ENCODE assay signal across 18 cellular contexts in genomic region chrX:2935364-2935748, GRCh38. TPM values are rescaled to one million over a fixed set of nuclear protein-coding genes. Genes with fewer than 3 reads are reported as not detected.
DNase-seq lines count a peak whose midpoint lies in the region; ATAC-seq, FAIRE-seq and TF ChIP-seq lines count a peak whose summit lies in the region.
"Had no signal": no experiment of that assay in that cellular context is flagged by ENCODE, and none has a peak within 500 bp of the region (broad histone marks: within the 10 kb centered on the region; RNA-seq: fewer than 3 reads in every experiment).

No MANE protein-coding gene starts in this region.

- DNase-seq in CD1c-positive myeloid dendritic cell (ENCODE audit: extremely low spot score) (peak; percentile 21), NB4 (ENCODE audit: low read depth) (peak; percentile 59), SKM-1 treated with dmso at 0.1 percent for 144 hours (lab: John Stamatoyannopoulos, UW; ENCODE audit: unreplicated experiment) (peak; percentile 89), left lobe of liver (ENCODE audit: low spot score) (no peak), D721Med (ENCODE audit: insufficient read length, low spot score) (no peak), COR-L47 (lab: John Stamatoyannopoulos, UW) (no peak)
- DNase-seq in activated T-helper 2 cell treated with anti-CD3 and anti-CD28 coated beads, Interferon-gamma antibody, Interleukin-2, Interleukin-4, amounts not matched to agents 10 μg/mL and 5 μg/mL and 100 μg/mL, durations not matched to agents 14 hours and 24 hours and 36 hours (ENCODE audit: low spot score): no peak
- DNase-seq in stimulated activated naive CD4-positive, alpha-beta T cell treated with Interleukin-2 at 50 U/mL for 16 hours (lab: John Stamatoyannopoulos, UW): no peak
- DNase-seq: DMS79 treated with DMSO at 0.1 percent for 48 hours, H7, NCI-H1417, NCI-H2029, NCI-H510A, PC-9 had no signal

- no peaks in the 10 kb centered on the region for H3K4me1 Mint-ChIP-seq in activated T-helper 2 cell treated with anti-CD3 and anti-CD28 coated beads, Interferon-gamma antibody, Interleukin-2, Interleukin-4, amounts not matched to agents 10 μg/mL and 5 μg/mL and 100 μg/mL, durations not matched to agents 14 hours and 24 hours and 36 hours (ENCODE audit: low read depth)
- H3K4me1 Mint-ChIP-seq: IgD-negative memory B cell had no signal

- ATAC-seq in left lobe of liver: peak; percentile 52

- intact Hi-C loops in activated T-helper 2 cell treated with anti-CD3 and anti-CD28 coated beads, Interferon-gamma antibody, Interleukin-2, Interleukin-4, amounts not matched to agents 10 μg/mL and 5 μg/mL and 100 μg/mL, durations not matched to agents 14 hours and 24 hours and 36 hours (cut with micrococcal nuclease): no loop called here

- H3K9me3 Mint-ChIP-seq in activated T-helper 2 cell treated with anti-CD3 and anti-CD28 coated beads, Interferon-gamma antibody, Interleukin-2, Interleukin-4, amounts not matched to agents 10 μg/mL and 5 μg/mL and 100 μg/mL, durations not matched to agents 14 hours and 24 hours and 36 hours: peaks cover 2% of the 10 kb centered on the region

- no peak for FAIRE-seq in D721Med (lab: Jason Lieb, UNC)
- FAIRE-seq: A204.1, G401.6, GM12891 had no signal

- H3K36me3 Mint-ChIP-seq in activated T-helper 2 cell treated with anti-CD3 and anti-CD28 coated beads, Interferon-gamma antibody, Interleukin-2, Interleukin-4, amounts not matched to agents 10 μg/mL and 5 μg/mL and 100 μg/mL, durations not matched to agents 14 hours and 24 hours and 36 hours (ENCODE audit: low read depth): no peaks in the 10 kb centered on the region

- TF ChIP-seq POLR2A in NB4 (IDR thresholded peaks at IDR 0.05; ENCODE audit: extremely low read depth, insufficient read length): no peak

- H3K4me3 Mint-ChIP-seq in activated T-helper 2 cell treated with anti-CD3 and anti-CD28 coated beads, Interferon-gamma antibody, Interleukin-2, Interleukin-4, amounts not matched to agents 10 μg/mL and 5 μg/mL and 100 μg/mL, durations not matched to agents 14 hours and 24 hours and 36 hours (ENCODE audit: low read depth): no peak overlapping the region
- H3K4me3 Mint-ChIP-seq: IgD-negative memory B cell had no signal

- no peak overlapping the region for H3K27ac Mint-ChIP-seq in activated T-helper 2 cell treated with anti-CD3 and anti-CD28 coated beads, Interferon-gamma antibody, Interleukin-2, Interleukin-4, amounts not matched to agents 10 μg/mL and 5 μg/mL and 100 μg/mL, durations not matched to agents 14 hours and 24 hours and 36 hours

- H3K27me3 Mint-ChIP-seq in activated T-helper 2 cell treated with anti-CD3 and anti-CD28 coated beads, Interferon-gamma antibody, Interleukin-2, Interleukin-4, amounts not matched to agents 10 μg/mL and 5 μg/mL and 100 μg/mL, durations not matched to agents 14 hours and 24 hours and 36 hours (ENCODE audit: low read depth): no peaks in the 10 kb centered on the region

- no peak overlapping the region for H3K4me3 ChIP-seq in NB4 (ENCODE audit: low read depth, low read length)
- H3K4me3 ChIP-seq: PC-9 had no signal

- TF ChIP-seq CTCF in NB4 (IDR thresholded peaks at IDR 0.05; ENCODE audit: low read depth, low read length) (no peak), D721Med (IDR thresholded peaks at IDR 0.05; ENCODE audit: insufficient read depth, missing control alignments) (no peak)

RNA-seq across cellular contexts. Expression of gene ARSD, which starts 6.2 kb away (rescaled TPM):
- 35.4 TPM for total RNA-seq in left lobe of liver
- 1.7 and 2.1 TPM in 2 replicates for total RNA-seq in activated T-helper 2 cell treated with anti-CD3 and anti-CD28 coated beads, Interferon-gamma antibody, Interleukin-2, Interleukin-4, amounts not matched to agents 10 μg/mL and 5 μg/mL and 100 μg/mL, durations not matched to agents 14 hours and 24 hours and 36 hours

Comparison
In these comparisons a context has a peak if more than half of its experiments do, and no peak if none do; other contexts are left out.
1. DNase-seq: peak in CD1c-positive myeloid dendritic cell (single experiment), NB4 (single experiment) and SKM-1 treated with dmso at 0.1 percent for 144 hours (single experiment); none in left lobe of liver (single experiment), activated T-helper 2 cell treated with anti-CD3 and anti-CD28 coated beads, Interferon-gamma antibody, Interleukin-2, Interleukin-4, amounts not matched to agents 10 μg/mL and 5 μg/mL and 100 μg/mL, durations not matched to agents 14 hours and 24 hours and 36 hours (single experiment), D721Med (single experiment), COR-L47 (single experiment) and stimulated activated naive CD4-positive, alpha-beta T cell treated with Interleukin-2 at 50 U/mL for 16 hours (single experiment).
2. RNA of gene ARSD, which starts 6.2 kb away (total RNA-seq): 35.4 TPM in left lobe of liver (single experiment); 1.7 to 2.1 TPM in activated T-helper 2 cell treated with anti-CD3 and anti-CD28 coated beads, Interferon-gamma antibody, Interleukin-2, Interleukin-4, amounts not matched to agents 10 μg/mL and 5 μg/mL and 100 μg/mL, durations not matched to agents 14 hours and 24 hours and 36 hours; every median in the first group is over 10 times any median in the second.